22 cellular contexts compared by ENCODE assay signal in the genomic region with DNA sequence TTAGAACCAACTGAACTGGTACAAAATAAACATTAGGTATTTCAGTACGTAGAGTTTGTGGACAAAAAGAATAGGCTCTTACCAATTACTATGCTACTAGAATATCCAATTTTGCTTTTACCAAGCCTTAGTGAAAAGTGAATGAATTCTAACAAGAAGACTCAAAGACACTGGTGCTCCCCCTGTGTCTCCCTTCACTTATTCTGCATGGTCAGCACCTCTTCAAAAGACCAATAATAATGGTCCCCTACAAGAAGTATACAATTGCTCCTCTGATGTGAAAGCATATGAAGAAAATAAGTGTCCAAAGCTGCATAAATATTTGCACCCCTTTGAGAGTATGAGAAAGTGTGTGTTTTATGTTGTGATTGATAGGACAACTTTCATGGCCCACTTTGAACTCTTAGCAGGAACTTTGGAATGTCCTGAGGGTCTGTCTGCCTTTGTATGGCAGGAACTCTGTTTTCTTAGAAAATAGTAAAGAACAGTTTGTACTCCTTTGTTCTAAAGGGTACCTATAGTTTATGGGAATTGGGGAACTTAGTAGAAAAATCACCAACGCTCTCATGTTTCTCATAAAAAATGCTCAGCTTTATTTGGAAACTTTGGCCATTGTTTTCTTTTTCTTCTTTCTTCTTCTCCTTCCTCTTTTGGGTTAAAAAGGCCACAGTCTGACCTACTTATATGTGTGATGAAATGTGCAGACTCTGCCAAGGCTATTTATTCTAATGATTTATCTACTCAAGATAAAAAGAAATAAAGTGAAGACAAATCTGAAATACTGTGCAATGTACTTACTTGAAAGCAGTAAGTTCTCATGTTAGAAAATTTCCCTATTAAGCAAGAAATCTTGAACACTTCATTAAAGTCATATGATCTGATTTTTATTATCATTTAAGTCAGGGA.
DNase-seq lines count a peak whose midpoint lies in the region; ATAC-seq, FAIRE-seq and TF ChIP-seq lines count a peak whose summit lies in the region.
"Had no signal": no experiment of that assay in that cellular context is flagged by ENCODE, and none has a peak within 500 bp of the region (broad histone marks: within the 10 kb centered on the region; RNA-seq: fewer than 3 reads in every experiment).

No MANE protein-coding gene starts in this region.

- H3K27ac ChIP-seq in GM12878 (ENCODE audit: control insufficient read depth, insufficient read depth), result no peak overlapping the region
- H3K27ac ChIP-seq in hepatocyte, result no peak overlapping the region
- peak overlapping the region; percentile 33 to 69 for H3K27ac ChIP-seq in testis
- no peak overlapping the region for H3K27ac ChIP-seq in RWPE1

- H3K9ac ChIP-seq in GM12878 (ENCODE audit: control insufficient read depth, insufficient read depth, low read length), result no peak overlapping the region

- peaks cover 14% of the 10 kb centered on the region for H3K4me1 ChIP-seq in GM12878 (ENCODE audit: control insufficient read depth, insufficient read depth, low read length)
- peaks cover 3% of the 10 kb centered on the region for H3K4me1 ChIP-seq in hepatocyte (ENCODE audit: insufficient read depth)
- peaks cover 15% of the 10 kb centered on the region for H3K4me1 ChIP-seq in testis
- H3K4me1 ChIP-seq: left lung had no signal

- no peaks in the 10 kb centered on the region for H3K27me3 ChIP-seq in GM12878 (replicated peaks in 1 of 2; ENCODE audit: control insufficient read depth in 2 of 2, insufficient read depth in 2 of 2, low read length in 1 of 2)
- no peaks in the 10 kb centered on the region for H3K27me3 ChIP-seq in hepatocyte
- H3K27me3 ChIP-seq in testis, result no peaks in the 10 kb centered on the region
- H3K27me3 ChIP-seq: left lung, MG63 had no signal

- DNase-seq in NOMO-1 treated with DMSO at 0.1 percent for 48 hours (lab: John Stamatoyannopoulos, UW; ENCODE audit: unreplicated experiment) (peak; percentile 17), NOMO-1 treated with dmso at 0.1 percent for 144 hours (lab: John Stamatoyannopoulos, UW; ENCODE audit: unreplicated experiment) (no peak), GM12878 (ENCODE audit: low read depth, low spot score) (no peak), hepatocyte (ENCODE audit: low spot score) (no peak), testis (no peak), RWPE1 (ENCODE audit: low spot score) (no peak), GM10266 (ENCODE audit: extremely low spot score) (no peak), NCI-H526 (lab: John Stamatoyannopoulos, UW) (no peak)
- DNase-seq: 8988T; activated CD4-positive, CD25-positive, alpha-beta regulatory T cell; activated CD8-positive, alpha-beta memory T cell treated with anti-CD3 and anti-CD28 coated beads, Interleukin-2, amount 10 ng/mL, durations not matched to agents 7 days and 5 days; activated gamma-delta T cell; aorta; H7; left lung; MG63; naive thymus-derived CD4-positive, alpha-beta T cell; NCI-H2029 treated with DMSO at 0.1 percent for 48 hours; NCI-H69; T-cell had no signal

- peak overlapping the region; percentile 62 for H3K4me2 ChIP-seq in GM12878 (ENCODE audit: control insufficient read depth, insufficient read depth)
- H3K4me2 ChIP-seq in hepatocyte, result peak overlapping the region; percentile 4

- H3K4me3 ChIP-seq in GM12878, result no peak overlapping the region
- H3K4me3 ChIP-seq in hepatocyte, result no peak overlapping the region
- H3K4me3 ChIP-seq in testis, result no peak overlapping the region
- H3K4me3 ChIP-seq: left lung, MG63 had no signal

- BruUV-seq in GM12878 (replicated peaks; lab: Mats Ljungman, UMichigan), result no TSS peak

- TF ChIP-seq RAD21 in GM12878 (IDR thresholded peaks at IDR 0.05; ENCODE audit: insufficient read depth, low read depth, low read length), result no peak

- no peaks in the 10 kb centered on the region for H3K9me2 ChIP-seq in hepatocyte (replicated peaks; ENCODE audit: insufficient read depth)

- H2AFZ ChIP-seq in GM12878 (ENCODE audit: control insufficient read depth, low read depth, low read length) (no peak overlapping the region), hepatocyte (no peak overlapping the region)

- SMC1A ChIA-PET in GM12878 (lab: Charles Lee; ENCODE audit: uncharacterized antibody, unreplicated experiment), result no interaction called here

- POLR2A ChIA-PET in GM12878 (lab: Charles Lee), result no interaction called here
- POLR2A ChIA-PET in RWPE1 (lab: Yijun Ruan, JAX; ENCODE audit: low non-redundant PET), result no interaction called here

- no peak for TF ChIP-seq POLR2A in GM12878 (IDR thresholded peaks at IDR 0.05; ENCODE audit: low read depth, low read length)
- no peak for TF ChIP-seq POLR2A in testis (IDR thresholded peaks at IDR 0.05)

- TF ChIP-seq CTCF in GM12878 (IDR thresholded peaks at IDR 0.05 in 2 of 3, conservative IDR thresholded peaks at IDR 0.05 in 1 of 3; ENCODE audit: control insufficient read depth in 2 of 3, extremely low read depth in 1 of 3, insufficient read depth in 1 of 3, low read depth in 3 of 3, low read length in 3 of 3), result no peak
- TF ChIP-seq CTCF in hepatocyte (IDR thresholded peaks at IDR 0.05; ENCODE audit: poor library complexity), result no peak
- no peak for TF ChIP-seq CTCF in testis (IDR thresholded peaks at IDR 0.05)
- no peak for TF ChIP-seq CTCF in RWPE1 (conservative IDR thresholded peaks at IDR 0.05; ENCODE audit: low read depth)
- no peak for TF ChIP-seq CTCF in GM10266 (IDR thresholded peaks at IDR 0.05; ENCODE audit: control insufficient read depth, insufficient read depth, low read depth, missing control alignments)

- RAD21 ChIA-PET in GM12878 (lab: Charles Lee; ENCODE audit: unreplicated experiment), result no interaction called here

- FAIRE-seq in GM12878 (lab: Jason Lieb, UNC), result no peak
- FAIRE-seq: G401.6 had no signal

- H3K79me2 ChIP-seq in GM12878 (ENCODE audit: control insufficient read depth, insufficient read depth, low read length), result no peaks in the 10 kb centered on the region
- H3K79me2 ChIP-seq in hepatocyte, result no peaks in the 10 kb centered on the region

- 64% methylated on average over 2 of the region's 2 CpGs for WGBS in GM12878 (ENCODE audit: insufficient coverage, insufficient replicate concordance, low lambda C conversion rate, missing lambda C conversion rate)
- 78% methylated on average over 2 of the region's 2 CpGs for WGBS in hepatocyte (ENCODE audit: low lambda C conversion rate, missing lambda C conversion rate)
- WGBS in testis, 2 donors, result 44 to 46% methylated on average over 2 of the region's 2 CpGs

- CTCF ChIA-PET in GM12878 (lab: Yijun Ruan, JAX) (no interaction called here), RWPE1 (lab: Yijun Ruan, JAX) (no interaction called here)

- in situ Hi-C loops in GM12878 (cut with MboI), result no loop called here

- TF ChIP-seq EP300 in GM12878 (IDR thresholded peaks at IDR 0.05; ENCODE audit: borderline replicate concordance in 1 of 2, control insufficient read depth in 1 of 2, low read depth in 2 of 2, low read length in 2 of 2), result no peak

- intact Hi-C loops in GM12878 (cut with micrococcal nuclease; ENCODE audit: unreplicated experiment), result no loop called here
- intact Hi-C loops in testis (cut with DNase I; ENCODE audit: low total_unique reads), result no loop called here

- H4K20me1 ChIP-seq in GM12878 (ENCODE audit: control insufficient read depth, insufficient read depth) (no peaks in the 10 kb centered on the region), hepatocyte (ENCODE audit: insufficient read depth, poor library complexity, severe bottlenecking) (no peaks in the 10 kb centered on the region)

- H3K9me3 ChIP-seq in GM12878 (replicated peaks; ENCODE audit: control insufficient read depth, insufficient read depth, low read length) (no peaks in the 10 kb centered on the region), hepatocyte (ENCODE audit: low read depth) (no peaks in the 10 kb centered on the region), testis (no peaks in the 10 kb centered on the region)
- H3K9me3 ChIP-seq: left lung, MG63 had no signal

- no peak for ATAC-seq in GM12878
- ATAC-seq: activated CD8-positive, alpha-beta memory T cell treated with anti-CD3 and anti-CD28 coated beads, Interleukin-2, amount 10 ng/mL, durations not matched to agents 7 days and 5 days; esophagus mucosa; left lung; naive thymus-derived CD4-positive, alpha-beta T cell; T-cell had no signal

- H3K36me3 ChIP-seq in GM12878 (ENCODE audit: control insufficient read depth in 2 of 2, insufficient read depth in 2 of 2, low read length in 1 of 2), result no peaks in the 10 kb centered on the region
- no peaks in the 10 kb centered on the region for H3K36me3 ChIP-seq in hepatocyte (replicated peaks; ENCODE audit: insufficient read depth, low read depth)
- H3K36me3 ChIP-seq in testis (ENCODE audit: low read depth, missing control alignments), result no peaks in the 10 kb centered on the region
- H3K36me3 ChIP-seq: left lung, MG63 had no signal

TF ChIP-seq in GM12878, 131 proteins besides CTCF, POLR2A, EP300 and RAD21 (continues in another document):
- TF ChIP-seq YBX1 (IDR thresholded peaks at IDR 0.05), result no peak
- TF ChIP-seq, protein P1, sequence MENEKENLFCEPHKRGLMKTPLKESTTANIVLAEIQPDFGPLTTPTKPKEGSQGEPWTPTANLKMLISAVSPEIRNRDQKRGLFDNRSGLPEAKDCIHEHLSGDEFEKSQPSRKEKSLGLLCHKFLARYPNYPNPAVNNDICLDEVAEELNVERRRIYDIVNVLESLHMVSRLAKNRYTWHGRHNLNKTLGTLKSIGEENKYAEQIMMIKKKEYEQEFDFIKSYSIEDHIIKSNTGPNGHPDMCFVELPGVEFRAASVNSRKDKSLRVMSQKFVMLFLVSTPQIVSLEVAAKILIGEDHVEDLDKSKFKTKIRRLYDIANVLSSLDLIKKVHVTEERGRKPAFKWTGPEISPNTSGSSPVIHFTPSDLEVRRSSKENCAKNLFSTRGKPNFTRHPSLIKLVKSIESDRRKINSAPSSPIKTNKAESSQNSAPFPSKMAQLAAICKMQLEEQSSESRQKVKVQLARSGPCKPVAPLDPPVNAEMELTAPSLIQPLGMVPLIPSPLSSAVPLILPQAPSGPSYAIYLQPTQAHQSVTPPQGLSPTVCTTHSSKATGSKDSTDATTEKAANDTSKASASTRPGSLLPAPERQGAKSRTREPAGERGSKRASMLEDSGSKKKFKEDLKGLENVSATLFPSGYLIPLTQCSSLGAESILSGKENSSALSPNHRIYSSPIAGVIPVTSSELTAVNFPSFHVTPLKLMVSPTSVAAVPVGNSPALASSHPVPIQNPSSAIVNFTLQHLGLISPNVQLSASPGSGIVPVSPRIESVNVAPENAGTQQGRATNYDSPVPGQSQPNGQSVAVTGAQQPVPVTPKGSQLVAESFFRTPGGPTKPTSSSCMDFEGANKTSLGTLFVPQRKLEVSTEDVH (IDR thresholded peaks at IDR 0.05; ENCODE audit: low read depth, partially characterized antibody), result no peak
- no peak for TF ChIP-seq ESRRA (IDR thresholded peaks at IDR 0.05; ENCODE audit: low read length)
- TF ChIP-seq RUNX3 (IDR thresholded peaks at IDR 0.05; ENCODE audit: low read length), result no peak
- TF ChIP-seq ZZZ3 (IDR thresholded peaks at IDR 0.05; ENCODE audit: control insufficient read depth, insufficient read length, low read depth), result no peak
- TF ChIP-seq ZNF217 (IDR thresholded peaks at IDR 0.05), result no peak
- no peak for TF ChIP-seq SIX5 (IDR thresholded peaks at IDR 0.05; ENCODE audit: low read depth, low read length, severe bottlenecking)
- TF ChIP-seq HDGF (IDR thresholded peaks at IDR 0.05), result no peak
- no peak for TF ChIP-seq NR2C1 (IDR thresholded peaks at IDR 0.05)
- no peak for TF ChIP-seq NFYA (IDR thresholded peaks at IDR 0.05; ENCODE audit: borderline replicate concordance, low read depth, low read length)

Comparison
In these comparisons a context has a peak if more than half of its experiments do, and no peak if none do; other contexts are left out.
1. H3K27ac ChIP-seq: peak in testis (2 of 2); none in GM12878 (single experiment), hepatocyte (single experiment) and RWPE1 (single experiment).